Comparison of ENCODE assay signal across 11 cellular contexts in genomic region chr5:139147743-139148079, GRCh38. TPM values are rescaled to one million over a fixed set of nuclear protein-coding genes. Genes with fewer than 3 reads are reported as not detected.
A peak's percentile ranks its signal among the peaks of the same experiment; 100 is the strongest.
DNase-seq lines count a peak whose midpoint lies in the region; ATAC-seq and TF ChIP-seq lines count a peak whose summit lies in the region.
"Had no signal": no experiment of that assay in that cellular context is flagged by ENCODE, and none has a peak within 500 bp of the region (broad histone marks: within the 10 kb centered on the region; RNA-seq: fewer than 3 reads in every experiment).

No MANE protein-coding gene starts in this region.

- H3K36me3 ChIP-seq in HEK293 (ENCODE audit: control insufficient read depth in 2 of 2, insufficient read depth in 1 of 2, low read length in 2 of 2) (no peaks in the 10 kb centered on the region), adrenal gland (replicated peaks in 1 of 2) (no peaks in the 10 kb centered on the region), right atrium auricular region (no peaks in the 10 kb centered on the region), subcutaneous abdominal adipose tissue (ENCODE audit: control insufficient read depth in 5 of 5, insufficient read depth in 5 of 5, low read length in 5 of 5) (no peaks in the 10 kb centered on the region)
- H3K36me3 ChIP-seq: SJCRH30 had no signal

- H3K9ac ChIP-seq in subcutaneous abdominal adipose tissue (ENCODE audit: low read length in 5 of 5): no peak overlapping the region

- H3K4me3 ChIP-seq in HEK293 (ENCODE audit: low read depth, low read length) (no peak overlapping the region), adrenal gland (no peak overlapping the region), right atrium auricular region (no peak overlapping the region), subcutaneous abdominal adipose tissue (ENCODE audit: low read depth in 1 of 5, low read length in 5 of 5) (peak overlapping the region in 1 of 5 donors; percentile 0)
- H3K4me3 ChIP-seq: SJCRH30 had no signal

- POLR2A ChIA-PET in HEK293 (lab: Yijun Ruan, JAX): no interaction called here

- CTCF ChIA-PET in HEK293 (lab: Yijun Ruan, JAX): interaction anchor here (0.9 to 1.4 kb wide), 2 partner anchors 9 to 31 kb away, joined by 3 to 4 read pairs; no protein-coding TSS in a partner anchor

- H3K27me3 ChIP-seq in adrenal gland (no peaks in the 10 kb centered on the region), right atrium auricular region (no peaks in the 10 kb centered on the region), subcutaneous abdominal adipose tissue (ENCODE audit: control insufficient read depth in 5 of 5, insufficient read depth in 4 of 5, low read length in 5 of 5) (no peaks in the 10 kb centered on the region)
- H3K27me3 ChIP-seq: SJCRH30 had no signal

- no peak for ATAC-seq in GM21619 (IDR thresholded peaks at IDR 0.05; ENCODE audit: unreplicated experiment)
- ATAC-seq in GM21723 (IDR thresholded peaks at IDR 0.05; ENCODE audit: unreplicated experiment): no peak

- H3K4me1 ChIP-seq in HEK293 (ENCODE audit: control insufficient read depth, insufficient read depth, low read length) (peaks cover 15% of the 10 kb centered on the region), adrenal gland (replicated peaks in 1 of 2) (peaks cover 19 to 52% of the 10 kb centered on the region in 2 donors), right atrium auricular region (peaks cover 0 to 45% of the 10 kb centered on the region in 2 donors), subcutaneous abdominal adipose tissue (ENCODE audit: control insufficient read depth in 5 of 5, insufficient read depth in 5 of 5, low read length in 5 of 5) (peaks cover 12 to 46% (median 41%) of the 10 kb centered on the region in 5 donors)
- H3K4me1 ChIP-seq: SJCRH30 had no signal

- H3K9me3 ChIP-seq in HEK293 (ENCODE audit: control insufficient read depth, insufficient read depth, low read depth, low read length) (no peaks in the 10 kb centered on the region), adrenal gland (replicated peaks in 1 of 3) (no peaks in the 10 kb centered on the region), right atrium auricular region (no peaks in the 10 kb centered on the region), subcutaneous abdominal adipose tissue (ENCODE audit: control insufficient read depth in 5 of 5, low read length in 5 of 5) (no peaks in the 10 kb centered on the region)
- H3K9me3 ChIP-seq: SJCRH30 had no signal

- TF ChIP-seq POLR2A in adrenal gland (IDR thresholded peaks at IDR 0.05): no peak

- intact Hi-C loops in adrenal gland (cut with DNase I): no loop called here

- DNase-seq in adrenal gland (peak; percentile 68 to 88 (median 79)), right atrium auricular region (ENCODE audit: low spot score) (no peak), NCI-H82 treated with DMSO at 0.1 percent for 48 hours (lab: John Stamatoyannopoulos, UW; ENCODE audit: unreplicated experiment) (no peak), DMS153 treated with DMSO at 0.1 percent for 48 hours (lab: John Stamatoyannopoulos, UW; ENCODE audit: unreplicated experiment) (no peak)
- DNase-seq: amniotic stem cell, naive B cell had no signal

- TF ChIP-seq CTCF in HEK293 (tag by site-specific recombination; IDR thresholded peaks at IDR 0.05) (no peak), adrenal gland (IDR thresholded peaks at IDR 0.05) (no peak), right atrium auricular region (IDR thresholded peaks at IDR 0.05) (no peak)

- 8 to 17% (median 16%) methylated on average over 2 of the region's 2 CpGs for WGBS in adrenal gland, 4 donors

- H3K27ac ChIP-seq in HEK293 (ENCODE audit: extremely low read depth, low read depth, low read length): no peak overlapping the region
- H3K27ac ChIP-seq in adrenal gland: peak overlapping the region in 2 of 5 donors; percentile 47 to 55
- peak overlapping the region; percentile 57 to 59 for H3K27ac ChIP-seq in right atrium auricular region
- peak overlapping the region; percentile 68 for H3K27ac ChIP-seq in subcutaneous abdominal adipose tissue (ENCODE audit: low read depth, low read length)
- H3K27ac ChIP-seq: SJCRH30 had no signal

TF ChIP-seq in HEK293, 187 proteins besides CTCF, POLR2A, EP300 and RAD21 (continues in another document):
- TF ChIP-seq ZNF664 (tag by site-specific recombination; IDR thresholded peaks at IDR 0.05) (peak; percentile 81), ZNF600 (tag by site-specific recombination; IDR thresholded peaks at IDR 0.05) (no peak), ZBTB11 (tag by site-specific recombination; conservative IDR thresholded peaks at IDR 0.05; ENCODE audit: low read depth) (no peak), ZNF221 (tag by site-specific recombination; IDR thresholded peaks at IDR 0.05; ENCODE audit: borderline replicate concordance) (no peak), ZNF354C (tag by site-specific recombination; IDR thresholded peaks at IDR 0.05; ENCODE audit: borderline replicate concordance, low read depth) (no peak), ZBTB6 (tag by site-specific recombination; IDR thresholded peaks at IDR 0.05) (0 out of 2 replicates have a peak, but pooled peaks have one; percentile 4), ZBTB1 (tag by site-specific recombination; IDR thresholded peaks at IDR 0.05) (no peak), BCL11A (tag by site-specific recombination; IDR thresholded peaks at IDR 0.05; ENCODE audit: low read depth) (no peak), AEBP2 (tag by site-specific recombination; IDR thresholded peaks at IDR 0.05; ENCODE audit: borderline replicate concordance) (no peak), GLI4 (tag by site-specific recombination; IDR thresholded peaks at IDR 0.05) (no peak), ZNF660 (tag by site-specific recombination; IDR thresholded peaks at IDR 0.05) (no peak), MZF1 (tag by site-specific recombination; IDR thresholded peaks at IDR 0.05; ENCODE audit: borderline replicate concordance) (no peak), ZNF621 (tag by site-specific recombination; IDR thresholded peaks at IDR 0.05) (no peak), IKZF3 (tag by site-specific recombination; IDR thresholded peaks at IDR 0.05) (0 out of 2 replicates have a peak, but pooled peaks have one; percentile 7), ZFHX2 (tag by site-specific recombination; conservative IDR thresholded peaks at IDR 0.05) (no peak), ZNF488 (tag by site-specific recombination; IDR thresholded peaks at IDR 0.05) (no peak), ZNF560 (tag by site-specific recombination; IDR thresholded peaks at IDR 0.05; ENCODE audit: borderline replicate concordance) (no peak), ZNF19 (tag by site-specific recombination; IDR thresholded peaks at IDR 0.05; ENCODE audit: low read depth) (no peak), ZNF501 (tag by site-specific recombination; IDR thresholded peaks at IDR 0.05) (no peak)

RNA-seq across cellular contexts. Expression of gene SIL1, which starts 50.5 kb away (rescaled TPM):
- 100 to 1,000 TPM in 7 of 8 donors, 10 to 100 TPM in 1; 81.9 to 171 (median 136) TPM for total RNA-seq in adrenal gland
- 100 to 1,000 TPM; 143 to 313 (median 213) TPM for polyA plus RNA-seq in adrenal gland
- 10 to 100 TPM; 32.7 to 41.3 TPM for total RNA-seq in right atrium auricular region

Comparison
In these comparisons a context has a peak if more than half of its experiments do, and no peak if none do; other contexts are left out.
1. DNase-seq: peak in adrenal gland (7 of 7); none in right atrium auricular region (single experiment), NCI-H82 treated with DMSO at 0.1 percent for 48 hours (single experiment) and DMS153 treated with DMSO at 0.1 percent for 48 hours (single experiment).